ENCODE assay signal across 8 cellular contexts in genomic region chr3:13091898-13092620, GRCh38. TPM values are rescaled to one million over a fixed set of nuclear protein-coding genes. Genes with fewer than 3 reads are reported as not detected.
DNase-seq lines count a peak whose midpoint lies in the region; ATAC-seq and TF ChIP-seq lines count a peak whose summit lies in the region.

No MANE protein-coding gene starts in this region.

- H3K4me3 Mint-ChIP-seq in naive thymus-derived CD4-positive, alpha-beta T cell: no peak overlapping the region

- H3K9me2 ChIP-seq in OCI-LY7 (ENCODE audit: insufficient read depth, low read length): no peaks in the 10 kb centered on the region

- no peak overlapping the region for H3K4me3 ChIP-seq in OCI-LY7 (ENCODE audit: low read depth, low read length, poor library complexity, severe bottlenecking)
- H3K4me3 ChIP-seq in naive thymus-derived CD4-positive, alpha-beta T cell (ENCODE audit: low read length): no peak overlapping the region

- no peaks in the 10 kb centered on the region for H3K36me3 ChIP-seq in OCI-LY7 (ENCODE audit: insufficient read depth, low read length)
- no peaks in the 10 kb centered on the region for H3K36me3 ChIP-seq in naive thymus-derived CD4-positive, alpha-beta T cell (ENCODE audit: control insufficient read depth in 2 of 3, insufficient read depth in 3 of 3, low read length in 3 of 3)

- TF ChIP-seq CTCF in OCI-LY7 (conservative IDR thresholded peaks at IDR 0.05; ENCODE audit: low read length): peak; percentile 91

- no peak overlapping the region; the same call in 1 of the 2 replicates for H2AFZ ChIP-seq in OCI-LY7 (ENCODE audit: low read length)

- peak overlapping the region in 1 of 9 donors; percentile 36 for H3K27ac Mint-ChIP-seq in naive thymus-derived CD4-positive, alpha-beta T cell

- peaks cover 0 to 17% (median 12%) of the 10 kb centered on the region in 5 donors for H3K27me3 Mint-ChIP-seq in naive thymus-derived CD4-positive, alpha-beta T cell

- H3K4me1 ChIP-seq in OCI-LY7 (ENCODE audit: insufficient read depth, low read length, poor library complexity, severe bottlenecking): peaks cover 29% of the 10 kb centered on the region
- no peaks in the 10 kb centered on the region for H3K4me1 ChIP-seq in naive thymus-derived CD4-positive, alpha-beta T cell (ENCODE audit: control insufficient read depth in 2 of 2, insufficient read depth in 2 of 2, low read length in 2 of 2)

- CTCF ChIA-PET in OCI-LY7 (lab: Charles Lee; ENCODE audit: unreplicated experiment): interaction anchor here (0.5 to 1.5 kb wide), 17 partner anchors 8 to 371 kb away, joined by 3 to 12 read pairs (median 4); no protein-coding TSS in a partner anchor
- CTCF ChIA-PET in naive thymus-derived CD4-positive, alpha-beta T cell (lab: Charles Lee): interaction anchor here (0.5 to 3.9 kb wide), 33 partner anchors 9 to 799 kb away, joined by 3 to 26 read pairs (median 4); partner anchors contain the start of gene IQSEC1

- H3K4me2 ChIP-seq in OCI-LY7 (ENCODE audit: low read length): no peak overlapping the region; the same call in 1 of the 2 replicates

- no peaks in the 10 kb centered on the region for H3K9me3 ChIP-seq in OCI-LY7 (ENCODE audit: low read length)
- H3K9me3 ChIP-seq in naive thymus-derived CD4-positive, alpha-beta T cell (ENCODE audit: control insufficient read depth in 2 of 3, low read length in 3 of 3): no peaks in the 10 kb centered on the region

- POLR2A ChIA-PET in OCI-LY7 (lab: Charles Lee): interaction anchor here (0.6 to 1.1 kb wide), 4 partner anchors 18 to 243 kb away, joined by 3 read pairs; no protein-coding TSS in a partner anchor
- POLR2A ChIA-PET in naive thymus-derived CD4-positive, alpha-beta T cell (lab: Charles Lee): interaction anchor here (0.6 to 1.5 kb wide), 3 partner anchors 93 to 389 kb away, joined by 3 to 4 read pairs (median 4); no protein-coding TSS in a partner anchor

- no peaks in the 10 kb centered on the region for H3K27me3 ChIP-seq in naive thymus-derived CD4-positive, alpha-beta T cell (ENCODE audit: control insufficient read depth in 2 of 2, insufficient read depth in 2 of 2, low read length in 2 of 2)

- peaks cover 0 to 14% (median 4%) of the 10 kb centered on the region in 7 donors for H3K4me1 Mint-ChIP-seq in naive thymus-derived CD4-positive, alpha-beta T cell

- no peaks in the 10 kb centered on the region for H3K9me3 Mint-ChIP-seq in naive thymus-derived CD4-positive, alpha-beta T cell

- H3K27ac ChIP-seq in OCI-LY7 (ENCODE audit: low read depth, low read length, poor library complexity, severe bottlenecking): no peak overlapping the region
- no peak overlapping the region for H3K27ac ChIP-seq in naive thymus-derived CD4-positive, alpha-beta T cell (ENCODE audit: low read depth, low read length)

- H4K20me1 ChIP-seq in OCI-LY7 (ENCODE audit: insufficient read depth, low read length): no peaks in the 10 kb centered on the region

- BruUV-seq in OCI-LY7 (replicated peaks; lab: Mats Ljungman, UMichigan): no TSS peak

- no peaks in the 10 kb centered on the region for H3K79me2 ChIP-seq in OCI-LY7 (ENCODE audit: insufficient read depth, low read depth, low read length)

- DNase-seq in NCI-H2081 (lab: John Stamatoyannopoulos, UW) (peak; percentile 59 to 60), NCI-H2081 treated with DMSO at 0.1 percent for 48 hours (lab: John Stamatoyannopoulos, UW) (no peak), OCI-LY7 (ENCODE audit: low spot score) (peak; percentile 81), activated T-cell treated with anti-CD3 and anti-CD28 coated beads for 24 hours (ENCODE audit: low read depth) (peak; percentile 67)
- peak; percentile 51 to 82 (median 71) for DNase-seq in naive thymus-derived CD4-positive, alpha-beta T cell
- peak; percentile 57 to 61 for DNase-seq in stimulated activated CD8-positive, alpha-beta memory T cell treated with anti-CD3 and anti-CD28 coated beads, Interleukin-7, amount 100 ng/mL, for 4 hours (ENCODE audit: low read depth in 2 of 2)

- peak; percentile 53 for ATAC-seq in HG03159 (IDR thresholded peaks at IDR 0.05; ENCODE audit: unreplicated experiment)
- peak; percentile 80 for ATAC-seq in esophagus mucosa
- ATAC-seq in naive thymus-derived CD4-positive, alpha-beta T cell: peak; percentile 88

- H3K36me3 Mint-ChIP-seq in naive thymus-derived CD4-positive, alpha-beta T cell: no peaks in the 10 kb centered on the region

- intact Hi-C loops in OCI-LY7 (cut with micrococcal nuclease; ENCODE audit: unreplicated experiment): loop anchor here (1.0 to 10.0 kb wide), 7 partner anchors 104 to 369 kb away; no protein-coding TSS in a partner anchor
- intact Hi-C loops in naive thymus-derived CD4-positive, alpha-beta T cell (cut with micrococcal nuclease): loop anchor here (1.0 to 10.0 kb wide), 9 partner anchors 190 to 785 kb away; no protein-coding TSS in a partner anchor

RNA-seq across cellular contexts. Expression of gene IQSEC1, which starts 18.8 kb away (rescaled TPM):
- total RNA-seq in OCI-LY7 (2014; rRNA removed; shearing (Covaris generic)): 24.3 and 25.2 TPM in 2 replicates
- total RNA-seq in OCI-LY7 (2022) (56.3 and 70.1 TPM in 2 replicates), esophagus mucosa (9.4 TPM)
- 100 to 1,000 TPM in 1 of 5 experiments, 10 to 100 TPM in 4; 51.8 to 163 (median 79.5) TPM for total RNA-seq in naive thymus-derived CD4-positive, alpha-beta T cell
- polyA plus RNA-seq in naive thymus-derived CD4-positive, alpha-beta T cell: 10 to 100 TPM; 21.1 to 38.8 TPM
